ENCODE assay signal across 8 cellular contexts in the genomic region with DNA sequence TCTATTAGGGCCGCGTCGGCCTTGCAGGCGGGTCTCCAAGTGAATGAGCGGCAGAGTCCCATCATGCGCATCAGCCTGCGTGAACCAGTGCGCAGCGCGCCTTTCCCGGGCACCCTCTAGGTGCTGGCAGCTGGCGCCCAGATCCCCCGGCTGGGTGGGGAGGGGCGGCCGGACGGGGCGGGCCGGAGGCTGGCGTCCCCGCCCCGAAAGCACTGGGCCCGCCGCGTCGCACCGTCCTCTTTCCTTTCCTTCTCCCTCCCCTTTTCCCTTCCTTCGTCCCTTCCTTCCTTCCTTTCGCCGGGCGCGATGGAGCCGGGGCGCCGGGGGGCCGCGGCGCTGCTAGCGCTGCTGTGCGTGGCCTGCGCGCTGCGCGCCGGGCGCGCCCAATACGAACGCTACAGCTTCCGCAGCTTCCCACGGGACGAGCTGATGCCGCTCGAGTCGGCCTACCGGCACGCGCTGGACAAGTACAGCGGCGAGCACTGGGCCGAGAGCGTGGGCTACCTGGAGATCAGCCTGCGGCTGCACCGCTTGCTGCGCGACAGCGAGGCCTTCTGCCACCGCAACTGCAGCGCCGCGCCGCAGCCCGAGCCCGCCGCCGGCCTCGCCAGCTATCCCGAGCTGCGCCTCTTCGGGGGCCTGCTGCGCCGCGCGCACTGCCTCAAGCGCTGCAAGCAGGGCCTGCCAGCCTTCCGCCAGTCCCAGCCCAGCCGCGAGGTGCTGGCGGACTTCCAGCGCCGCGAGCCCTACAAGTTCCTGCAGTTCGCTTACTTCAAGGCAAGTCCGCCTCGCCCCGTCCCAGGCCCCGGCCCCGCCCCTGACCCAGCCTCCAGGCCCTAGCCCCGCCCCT. TPM values are rescaled to one million over a fixed set of nuclear protein-coding genes. Genes with fewer than 3 reads are reported as not detected.
DNase-seq lines count a peak whose midpoint lies in the region; ATAC-seq and TF ChIP-seq lines count a peak whose summit lies in the region.

A gene (plus strand): TSS at position 243 of the 850 bp plus-strand sequence. CDS start 64 bp downstream, at position 307.

- peak within 1 kb of the TSS; percentile 89 for H3K4me3 ChIP-seq in upper lobe of right lung

- peak within 1 kb of the TSS; percentile 97 for H3K27ac ChIP-seq in upper lobe of right lung

- peaks cover 3% of the 10 kb centered on the region for H3K4me1 Mint-ChIP-seq in progenitor cell of endocrine pancreas (ENCODE audit: low read depth)

- peak; percentile 65 for DNase-seq in NCI-H1048 (lab: John Stamatoyannopoulos, UW)
- DNase-seq in amniotic epithelial cell (ENCODE audit: low read depth): peak; percentile 96
- DNase-seq in left cardiac atrium: peak; percentile 97
- DNase-seq in progenitor cell of endocrine pancreas (ENCODE audit: low spot score, unreplicated experiment): peak; percentile 79
- DNase-seq in upper lobe of right lung: peak; percentile 99

- no peaks in the 10 kb centered on the region for H3K36me3 ChIP-seq in upper lobe of right lung

- intact Hi-C loops in T-helper 1 cell treated with Interleukin-12 subunit alpha and Interleukin-12 subunit beta and Interleukin-4 antibody, amounts not matched to agents 30 ng/mL and 1 ng/mL, for 36 hours (cut with micrococcal nuclease): loop anchor here (1.0 to 5.0 kb wide), 9 partner anchors 17 to 683 kb away; a partner anchor contains a TSS
- intact Hi-C loops in left cardiac atrium (cut with DNase I) (no loop called here), upper lobe of right lung (cut with DNase I) (no loop called here)

- H3K27ac Mint-ChIP-seq in progenitor cell of endocrine pancreas: peak within 1 kb of the TSS; percentile 74

- peak; percentile 8 for TF ChIP-seq CTCF in GM12873 (IDR thresholded peaks at IDR 0.05; ENCODE audit: insufficient read depth, low read depth, low read length, missing control alignments)
- TF ChIP-seq CTCF in progenitor cell of endocrine pancreas (IDR thresholded peaks at IDR 0.05; ENCODE audit: unreplicated experiment): no peak
- TF ChIP-seq CTCF in upper lobe of right lung (IDR thresholded peaks at IDR 0.05): no peak

- ATAC-seq in HG02588 (IDR thresholded peaks at IDR 0.05; ENCODE audit: unreplicated experiment) (peak; percentile 78), left cardiac atrium (peak; percentile 95 to 96), upper lobe of right lung (peak; percentile 95)

- H3K36me3 Mint-ChIP-seq in progenitor cell of endocrine pancreas (ENCODE audit: insufficient read depth): no peaks in the 10 kb centered on the region

- peaks cover 22% of the 10 kb centered on the region for H3K4me1 ChIP-seq in upper lobe of right lung

- peaks cover 4% of the 10 kb centered on the region for H3K9me3 Mint-ChIP-seq in progenitor cell of endocrine pancreas (ENCODE audit: low read depth)

- no peaks in the 10 kb centered on the region for H3K27me3 ChIP-seq in upper lobe of right lung

- H3K27me3 Mint-ChIP-seq in progenitor cell of endocrine pancreas: no peaks in the 10 kb centered on the region

- no peaks in the 10 kb centered on the region for H3K9me3 ChIP-seq in upper lobe of right lung

- peak within 1 kb of the TSS; percentile 80 for H3K4me3 Mint-ChIP-seq in progenitor cell of endocrine pancreas (ENCODE audit: low read depth)

RNA-seq across cellular contexts. Expression of the gene that starts here (rescaled TPM):
- 25.3 and 27.3 TPM in 2 replicates for total RNA-seq in T-helper 1 cell treated with Interleukin-12 subunit alpha and Interleukin-12 subunit beta and Interleukin-4 antibody, amounts not matched to agents 30 ng/mL and 1 ng/mL, for 36 hours
- total RNA-seq in left cardiac atrium (100 to 1,000 TPM; 129 to 159 TPM), progenitor cell of endocrine pancreas (64.7 and 66.9 TPM in 2 replicates), upper lobe of right lung (221 TPM)

Comparison
In these comparisons a context has a peak if more than half of its experiments do, and no peak if none do; other contexts are left out.
1. Peak in every context shown above with its lines: DNase-seq, ATAC-seq, H3K4me3 ChIP-seq and H3K27ac ChIP-seq.